Comparison of ENCODE assay signal across 11 cellular contexts in genomic region chr2:105969552-105969951, GRCh38.
DNase-seq lines count a peak whose midpoint lies in the region; ATAC-seq and TF ChIP-seq lines count a peak whose summit lies in the region.
"Had no signal": no experiment of that assay in that cellular context is flagged by ENCODE, and none has a peak within 500 bp of the region (broad histone marks: within the 10 kb centered on the region; RNA-seq: fewer than 3 reads in every experiment).

No MANE protein-coding gene starts in this region.

- POLR2A ChIA-PET in T-cell (lab: Charles Lee): no interaction called here

- H3K27me3 Mint-ChIP-seq in CD14-positive monocyte (ENCODE audit: low read depth in 3 of 3) (peaks cover 1 to 4% (median 2%) of the 10 kb centered on the region in 3 donors), T-cell (no peaks in the 10 kb centered on the region)

- H3K4me3 Mint-ChIP-seq in CD14-positive monocyte (no peak overlapping the region), T-cell (no peak overlapping the region)

- DNase-seq in activated naive CD4-positive, alpha-beta T cell treated with Interleukin-2 at 50 U/mL for 16 hours: peak; percentile 6
- no peak for DNase-seq in activated naive CD4-positive, alpha-beta T cell (lab: John Stamatoyannopoulos, UW)
- peak; percentile 7 for DNase-seq in MV-4-11 (lab: John Stamatoyannopoulos, UW)
- no peak for DNase-seq in astrocyte of the cerebellum (ENCODE audit: low read depth)
- peak; percentile 4 for DNase-seq in stimulated activated CD8-positive, alpha-beta memory T cell treated with anti-CD3 and anti-CD28 coated beads, Interleukin-4, amount 100 ng/mL, for 24 hours (ENCODE audit: low read depth)
- no peak for DNase-seq in CD14-positive monocyte (ENCODE audit: low spot score)
- DNase-seq in T-cell: no peak
- DNase-seq: activated CD4-positive, alpha-beta T cell treated with anti-CD3 and anti-CD28 coated beads for 1 hour; midbrain; stimulated activated CD4-positive, alpha-beta T cell treated with anti-CD3 and anti-CD28 coated beads, Interleukin-4, amount 100 ng/mL, for 1 hour had no signal

- H3K9me3 Mint-ChIP-seq in CD14-positive monocyte: peaks cover 0 to 12% (median 8%) of the 10 kb centered on the region in 7 donors
- peaks cover 0 to 4% (median 3%) of the 10 kb centered on the region in 3 donors for H3K9me3 Mint-ChIP-seq in T-cell

- in situ Hi-C loops in astrocyte of the cerebellum (cut with HindIII; ENCODE audit: low sequenced_read_pairs): no loop called here

- H3K4me1 Mint-ChIP-seq in CD14-positive monocyte (no peaks in the 10 kb centered on the region), T-cell (peaks cover 22 to 40% (median 26%) of the 10 kb centered on the region in 3 donors)

- TF ChIP-seq CTCF in astrocyte of the cerebellum (IDR thresholded peaks at IDR 0.05; ENCODE audit: low read depth, low read length, missing control alignments) (peak; percentile 20), CD14-positive monocyte (IDR thresholded peaks at IDR 0.05) (no peak)

- no peak for ATAC-seq in HG03175 (IDR thresholded peaks at IDR 0.05; ENCODE audit: unreplicated experiment)
- ATAC-seq in T-cell (replicated peaks in 1 of 4): no peak

- H3K36me3 Mint-ChIP-seq in CD14-positive monocyte (no peaks in the 10 kb centered on the region), T-cell (no peaks in the 10 kb centered on the region)

- no peak overlapping the region for H3K4me3 ChIP-seq in astrocyte of the cerebellum (ENCODE audit: low read depth, low read length)

- CTCF ChIA-PET in T-cell (lab: Charles Lee): no interaction called here

- H3K27ac Mint-ChIP-seq in CD14-positive monocyte (no peak overlapping the region), T-cell (no peak overlapping the region)

- intact Hi-C loops in CD14-positive monocyte (cut with micrococcal nuclease): no loop called here

Comparison
In these comparisons a context has a peak if more than half of its experiments do, and no peak if none do; other contexts are left out.
1. DNase-seq: peak in activated naive CD4-positive, alpha-beta T cell treated with Interleukin-2 at 50 U/mL for 16 hours (single experiment), MV-4-11 (single experiment) and stimulated activated CD8-positive, alpha-beta memory T cell treated with anti-CD3 and anti-CD28 coated beads, Interleukin-4, amount 100 ng/mL, for 24 hours (single experiment); none in activated naive CD4-positive, alpha-beta T cell (0 of 4), astrocyte of the cerebellum (single experiment), CD14-positive monocyte (single experiment) and T-cell (0 of 34).